1 cellular context compared by ENCODE assay signal in the genomic region with DNA sequence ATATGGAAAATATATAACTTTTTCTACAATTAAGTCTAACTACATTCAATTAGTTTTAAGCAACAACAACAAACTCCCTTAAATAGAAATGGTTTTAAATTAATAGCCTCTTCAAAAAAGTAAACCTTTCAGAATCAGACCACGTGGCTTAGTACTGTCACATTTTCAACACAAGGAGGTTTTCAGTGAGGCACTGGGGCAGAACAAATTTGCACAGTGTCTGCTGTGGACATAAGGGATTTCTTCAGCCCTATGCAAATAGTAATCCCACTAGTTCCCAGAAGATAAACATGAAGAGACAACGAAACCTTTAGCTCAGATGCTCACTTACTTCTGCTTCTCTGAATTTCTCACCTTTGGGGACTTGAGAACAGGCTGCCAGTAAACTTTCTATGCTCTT.
TF ChIP-seq lines count a peak whose summit lies in the region.

No MANE protein-coding gene starts in this region.

TF ChIP-seq in HepG2, 621 proteins besides CTCF, POLR2A, EP300 and RAD21 (continued from another document and continues in another):
- TF ChIP-seq, protein P1, sequence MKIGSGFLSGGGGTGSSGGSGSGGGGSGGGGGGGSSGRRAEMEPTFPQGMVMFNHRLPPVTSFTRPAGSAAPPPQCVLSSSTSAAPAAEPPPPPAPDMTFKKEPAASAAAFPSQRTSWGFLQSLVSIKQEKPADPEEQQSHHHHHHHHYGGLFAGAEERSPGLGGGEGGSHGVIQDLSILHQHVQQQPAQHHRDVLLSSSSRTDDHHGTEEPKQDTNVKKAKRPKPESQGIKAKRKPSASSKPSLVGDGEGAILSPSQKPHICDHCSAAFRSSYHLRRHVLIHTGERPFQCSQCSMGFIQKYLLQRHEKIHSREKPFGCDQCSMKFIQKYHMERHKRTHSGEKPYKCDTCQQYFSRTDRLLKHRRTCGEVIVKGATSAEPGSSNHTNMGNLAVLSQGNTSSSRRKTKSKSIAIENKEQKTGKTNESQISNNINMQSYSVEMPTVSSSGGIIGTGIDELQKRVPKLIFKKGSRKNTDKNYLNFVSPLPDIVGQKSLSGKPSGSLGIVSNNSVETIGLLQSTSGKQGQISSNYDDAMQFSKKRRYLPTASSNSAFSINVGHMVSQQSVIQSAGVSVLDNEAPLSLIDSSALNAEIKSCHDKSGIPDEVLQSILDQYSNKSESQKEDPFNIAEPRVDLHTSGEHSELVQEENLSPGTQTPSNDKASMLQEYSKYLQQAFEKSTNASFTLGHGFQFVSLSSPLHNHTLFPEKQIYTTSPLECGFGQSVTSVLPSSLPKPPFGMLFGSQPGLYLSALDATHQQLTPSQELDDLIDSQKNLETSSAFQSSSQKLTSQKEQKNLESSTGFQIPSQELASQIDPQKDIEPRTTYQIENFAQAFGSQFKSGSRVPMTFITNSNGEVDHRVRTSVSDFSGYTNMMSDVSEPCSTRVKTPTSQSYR (CRISPR knock-in tag; IDR thresholded peaks at IDR 0.05; ENCODE audit: borderline replicate concordance), result peak; percentile 40; the same call in 1 of the 2 replicates
- 0 out of 2 replicates have a peak, but pooled peaks have one; percentile 37 for TF ChIP-seq REPIN1 (CRISPR knock-in tag; IDR thresholded peaks at IDR 0.05; ENCODE audit: borderline replicate concordance, low read depth)
- TF ChIP-seq NR2F6 (IDR thresholded peaks at IDR 0.05), result peak; percentile 73
- TF ChIP-seq NR2F6 (CRISPR knock-in tag; IDR thresholded peaks at IDR 0.05), result peak; percentile 50
- TF ChIP-seq, protein P2, sequence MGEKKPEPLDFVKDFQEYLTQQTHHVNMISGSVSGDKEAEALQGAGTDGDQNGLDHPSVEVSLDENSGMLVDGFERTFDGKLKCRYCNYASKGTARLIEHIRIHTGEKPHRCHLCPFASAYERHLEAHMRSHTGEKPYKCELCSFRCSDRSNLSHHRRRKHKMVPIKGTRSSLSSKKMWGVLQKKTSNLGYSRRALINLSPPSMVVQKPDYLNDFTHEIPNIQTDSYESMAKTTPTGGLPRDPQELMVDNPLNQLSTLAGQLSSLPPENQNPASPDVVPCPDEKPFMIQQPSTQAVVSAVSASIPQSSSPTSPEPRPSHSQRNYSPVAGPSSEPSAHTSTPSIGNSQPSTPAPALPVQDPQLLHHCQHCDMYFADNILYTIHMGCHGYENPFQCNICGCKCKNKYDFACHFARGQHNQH (CRISPR knock-in tag; IDR thresholded peaks at IDR 0.05), result peak; percentile 70; the same call in 1 of the 2 replicates
- TF ChIP-seq PAX8 (CRISPR knock-in tag; IDR thresholded peaks at IDR 0.05; ENCODE audit: borderline replicate concordance), result no peak
- TF ChIP-seq, protein P3, sequence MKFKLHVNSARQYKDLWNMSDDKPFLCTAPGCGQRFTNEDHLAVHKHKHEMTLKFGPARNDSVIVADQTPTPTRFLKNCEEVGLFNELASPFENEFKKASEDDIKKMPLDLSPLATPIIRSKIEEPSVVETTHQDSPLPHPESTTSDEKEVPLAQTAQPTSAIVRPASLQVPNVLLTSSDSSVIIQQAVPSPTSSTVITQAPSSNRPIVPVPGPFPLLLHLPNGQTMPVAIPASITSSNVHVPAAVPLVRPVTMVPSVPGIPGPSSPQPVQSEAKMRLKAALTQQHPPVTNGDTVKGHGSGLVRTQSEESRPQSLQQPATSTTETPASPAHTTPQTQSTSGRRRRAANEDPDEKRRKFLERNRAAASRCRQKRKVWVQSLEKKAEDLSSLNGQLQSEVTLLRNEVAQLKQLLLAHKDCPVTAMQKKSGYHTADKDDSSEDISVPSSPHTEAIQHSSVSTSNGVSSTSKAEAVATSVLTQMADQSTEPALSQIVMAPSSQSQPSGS (CRISPR knock-in tag; IDR thresholded peaks at IDR 0.05), result peak; percentile 51; the same call in 1 of the 2 replicates
- TF ChIP-seq TFE3 (CRISPR knock-in tag; IDR thresholded peaks at IDR 0.05), result peak; percentile 74
- no peak for TF ChIP-seq RBM39 (IDR thresholded peaks at IDR 0.05; ENCODE audit: low read depth, low read length, poor library complexity, severe bottlenecking)
- 0 out of 2 replicates have a peak, but pooled peaks have one; percentile 32 for TF ChIP-seq ZNF564 (CRISPR knock-in tag; IDR thresholded peaks at IDR 0.05)
- TF ChIP-seq SNRNP70 (IDR thresholded peaks at IDR 0.05; ENCODE audit: low read depth, low read length), result no peak
- TF ChIP-seq, protein P4, sequence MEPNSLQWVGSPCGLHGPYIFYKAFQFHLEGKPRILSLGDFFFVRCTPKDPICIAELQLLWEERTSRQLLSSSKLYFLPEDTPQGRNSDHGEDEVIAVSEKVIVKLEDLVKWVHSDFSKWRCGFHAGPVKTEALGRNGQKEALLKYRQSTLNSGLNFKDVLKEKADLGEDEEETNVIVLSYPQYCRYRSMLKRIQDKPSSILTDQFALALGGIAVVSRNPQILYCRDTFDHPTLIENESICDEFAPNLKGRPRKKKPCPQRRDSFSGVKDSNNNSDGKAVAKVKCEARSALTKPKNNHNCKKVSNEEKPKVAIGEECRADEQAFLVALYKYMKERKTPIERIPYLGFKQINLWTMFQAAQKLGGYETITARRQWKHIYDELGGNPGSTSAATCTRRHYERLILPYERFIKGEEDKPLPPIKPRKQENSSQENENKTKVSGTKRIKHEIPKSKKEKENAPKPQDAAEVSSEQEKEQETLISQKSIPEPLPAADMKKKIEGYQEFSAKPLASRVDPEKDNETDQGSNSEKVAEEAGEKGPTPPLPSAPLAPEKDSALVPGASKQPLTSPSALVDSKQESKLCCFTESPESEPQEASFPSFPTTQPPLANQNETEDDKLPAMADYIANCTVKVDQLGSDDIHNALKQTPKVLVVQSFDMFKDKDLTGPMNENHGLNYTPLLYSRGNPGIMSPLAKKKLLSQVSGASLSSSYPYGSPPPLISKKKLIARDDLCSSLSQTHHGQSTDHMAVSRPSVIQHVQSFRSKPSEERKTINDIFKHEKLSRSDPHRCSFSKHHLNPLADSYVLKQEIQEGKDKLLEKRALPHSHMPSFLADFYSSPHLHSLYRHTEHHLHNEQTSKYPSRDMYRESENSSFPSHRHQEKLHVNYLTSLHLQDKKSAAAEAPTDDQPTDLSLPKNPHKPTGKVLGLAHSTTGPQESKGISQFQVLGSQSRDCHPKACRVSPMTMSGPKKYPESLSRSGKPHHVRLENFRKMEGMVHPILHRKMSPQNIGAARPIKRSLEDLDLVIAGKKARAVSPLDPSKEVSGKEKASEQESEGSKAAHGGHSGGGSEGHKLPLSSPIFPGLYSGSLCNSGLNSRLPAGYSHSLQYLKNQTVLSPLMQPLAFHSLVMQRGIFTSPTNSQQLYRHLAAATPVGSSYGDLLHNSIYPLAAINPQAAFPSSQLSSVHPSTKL (CRISPR knock-in tag; IDR thresholded peaks at IDR 0.05), result peak; percentile 99
- TF ChIP-seq KLF16 (CRISPR knock-in tag; IDR thresholded peaks at IDR 0.05), result peak in 1 of 2 experiments; percentile 84; a peak in 2 of 4 replicates
- TF ChIP-seq, protein P5, sequence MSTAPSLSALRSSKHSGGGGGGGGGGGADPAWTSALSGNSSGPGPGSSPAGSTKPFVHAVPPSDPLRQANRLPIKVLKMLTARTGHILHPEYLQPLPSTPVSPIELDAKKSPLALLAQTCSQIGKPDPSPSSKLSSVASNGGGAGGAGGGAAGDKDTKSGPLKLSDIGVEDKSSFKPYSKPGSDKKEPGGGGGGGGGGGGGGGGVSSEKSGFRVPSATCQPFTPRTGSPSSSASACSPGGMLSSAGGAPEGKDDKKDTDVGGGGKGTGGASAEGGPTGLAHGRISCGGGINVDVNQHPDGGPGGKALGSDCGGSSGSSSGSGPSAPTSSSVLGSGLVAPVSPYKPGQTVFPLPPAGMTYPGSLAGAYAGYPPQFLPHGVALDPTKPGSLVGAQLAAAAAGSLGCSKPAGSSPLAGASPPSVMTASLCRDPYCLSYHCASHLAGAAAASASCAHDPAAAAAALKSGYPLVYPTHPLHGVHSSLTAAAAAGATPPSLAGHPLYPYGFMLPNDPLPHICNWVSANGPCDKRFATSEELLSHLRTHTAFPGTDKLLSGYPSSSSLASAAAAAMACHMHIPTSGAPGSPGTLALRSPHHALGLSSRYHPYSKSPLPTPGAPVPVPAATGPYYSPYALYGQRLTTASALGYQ (CRISPR knock-in tag; IDR thresholded peaks at IDR 0.05), result peak; percentile 98
- no peak for TF ChIP-seq ZNF230 (CRISPR knock-in tag; IDR thresholded peaks at IDR 0.05)
- TF ChIP-seq CSRNP1 (CRISPR knock-in tag; IDR thresholded peaks at IDR 0.05), result 0 out of 2 replicates have a peak, but pooled peaks have one; percentile 45
- TF ChIP-seq, protein P6, sequence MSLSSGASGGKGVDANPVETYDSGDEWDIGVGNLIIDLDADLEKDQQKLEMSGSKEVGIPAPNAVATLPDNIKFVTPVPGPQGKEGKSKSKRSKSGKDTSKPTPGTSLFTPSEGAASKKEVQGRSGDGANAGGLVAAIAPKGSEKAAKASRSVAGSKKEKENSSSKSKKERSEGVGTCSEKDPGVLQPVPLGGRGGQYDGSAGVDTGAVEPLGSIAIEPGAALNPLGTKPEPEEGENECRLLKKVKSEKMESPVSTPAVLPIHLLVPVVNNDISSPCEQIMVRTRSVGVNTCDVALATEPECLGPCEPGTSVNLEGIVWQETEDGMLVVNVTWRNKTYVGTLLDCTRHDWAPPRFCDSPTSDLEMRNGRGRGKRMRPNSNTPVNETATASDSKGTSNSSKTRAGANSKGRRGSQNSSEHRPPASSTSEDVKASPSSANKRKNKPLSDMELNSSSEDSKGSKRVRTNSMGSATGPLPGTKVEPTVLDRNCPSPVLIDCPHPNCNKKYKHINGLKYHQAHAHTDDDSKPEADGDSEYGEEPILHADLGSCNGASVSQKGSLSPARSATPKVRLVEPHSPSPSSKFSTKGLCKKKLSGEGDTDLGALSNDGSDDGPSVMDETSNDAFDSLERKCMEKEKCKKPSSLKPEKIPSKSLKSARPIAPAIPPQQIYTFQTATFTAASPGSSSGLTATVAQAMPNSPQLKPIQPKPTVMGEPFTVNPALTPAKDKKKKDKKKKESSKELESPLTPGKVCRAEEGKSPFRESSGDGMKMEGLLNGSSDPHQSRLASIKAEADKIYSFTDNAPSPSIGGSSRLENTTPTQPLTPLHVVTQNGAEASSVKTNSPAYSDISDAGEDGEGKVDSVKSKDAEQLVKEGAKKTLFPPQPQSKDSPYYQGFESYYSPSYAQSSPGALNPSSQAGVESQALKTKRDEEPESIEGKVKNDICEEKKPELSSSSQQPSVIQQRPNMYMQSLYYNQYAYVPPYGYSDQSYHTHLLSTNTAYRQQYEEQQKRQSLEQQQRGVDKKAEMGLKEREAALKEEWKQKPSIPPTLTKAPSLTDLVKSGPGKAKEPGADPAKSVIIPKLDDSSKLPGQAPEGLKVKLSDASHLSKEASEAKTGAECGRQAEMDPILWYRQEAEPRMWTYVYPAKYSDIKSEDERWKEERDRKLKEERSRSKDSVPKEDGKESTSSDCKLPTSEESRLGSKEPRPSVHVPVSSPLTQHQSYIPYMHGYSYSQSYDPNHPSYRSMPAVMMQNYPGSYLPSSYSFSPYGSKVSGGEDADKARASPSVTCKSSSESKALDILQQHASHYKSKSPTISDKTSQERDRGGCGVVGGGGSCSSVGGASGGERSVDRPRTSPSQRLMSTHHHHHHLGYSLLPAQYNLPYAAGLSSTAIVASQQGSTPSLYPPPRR (CRISPR knock-in tag; IDR thresholded peaks at IDR 0.05; ENCODE audit: borderline replicate concordance), result peak; percentile 99
- TF ChIP-seq, protein P7, sequence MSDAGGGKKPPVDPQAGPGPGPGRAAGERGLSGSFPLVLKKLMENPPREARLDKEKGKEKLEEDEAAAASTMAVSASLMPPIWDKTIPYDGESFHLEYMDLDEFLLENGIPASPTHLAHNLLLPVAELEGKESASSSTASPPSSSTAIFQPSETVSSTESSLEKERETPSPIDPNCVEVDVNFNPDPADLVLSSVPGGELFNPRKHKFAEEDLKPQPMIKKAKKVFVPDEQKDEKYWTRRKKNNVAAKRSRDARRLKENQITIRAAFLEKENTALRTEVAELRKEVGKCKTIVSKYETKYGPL (CRISPR knock-in tag; IDR thresholded peaks at IDR 0.05), result 0 out of 2 replicates have a peak, but pooled peaks have one; percentile 44
